In genomic region chr1:30023300-30024022, GRCh38 we compare ENCODE assay signal across 20 cellular contexts.
"Had no signal": no experiment of that assay in that cellular context is flagged by ENCODE, and none has a peak within 500 bp of the region (broad histone marks: within the 10 kb centered on the region; RNA-seq: fewer than 3 reads in every experiment).

No MANE protein-coding gene starts in this region.

- H3K9me3 Mint-ChIP-seq: natural killer cell had no signal

- H3K4me3 ChIP-seq: gastrocnemius medialis, heart right ventricle, ovary, right atrium auricular region, smooth muscle cell, stomach, thoracic aorta, transverse colon had no signal

- H3K4me1 Mint-ChIP-seq: natural killer cell, neural crest cell had no signal

- H3K27ac ChIP-seq: gastrocnemius medialis, heart right ventricle, ovary, right atrium auricular region, stomach, thoracic aorta, transverse colon had no signal

- H3K4me1 ChIP-seq: gastrocnemius medialis, heart right ventricle, right atrium auricular region, stomach, transverse colon had no signal

- H3K27me3 ChIP-seq: ovary, right atrium auricular region, transverse colon had no signal

- H3K36me3 Mint-ChIP-seq: natural killer cell had no signal

- H3K27ac Mint-ChIP-seq: natural killer cell had no signal

- H3K36me3 ChIP-seq: gastrocnemius medialis, heart right ventricle, ovary, right atrium auricular region, stomach, thoracic aorta, transverse colon had no signal

- H3K4me2 ChIP-seq: smooth muscle cell had no signal

- H3K4me3 Mint-ChIP-seq: natural killer cell, neural crest cell had no signal

- FAIRE-seq: endometrium, islet of Langerhans, urothelium cell line had no signal

- ATAC-seq: esophagus mucosa, gastrocnemius medialis, heart right ventricle, natural killer cell had no signal

- DNase-seq: effector memory CD4-positive, alpha-beta T cell; gastrocnemius medialis; heart right ventricle; hypothalamus; kidney glomerular epithelial cell; mammary epithelial cell; natural killer cell; ovary; stimulated activated CD4-positive, alpha-beta T cell treated with anti-CD3 and anti-CD28 coated beads, Interleukin-2, amount 100 ng/mL, for 48 hours; stomach; substantia nigra; transverse colon had no signal

- H3K9me3 ChIP-seq: gastrocnemius medialis, thoracic aorta, transverse colon had no signal
